Comparison of ENCODE assay signal across 1 cellular context in genomic region chr13:23629566-23630272, GRCh38.
TF ChIP-seq lines count a peak whose summit lies in the region.

No MANE protein-coding gene starts in this region.

TF ChIP-seq in HepG2, 621 proteins besides CTCF, POLR2A, EP300 and RAD21 (continued from another document and continues in another):
- peak; percentile 94 for TF ChIP-seq ZNF503 (CRISPR knock-in tag; IDR thresholded peaks at IDR 0.05)
- peak; percentile 83; the same call in 1 of the 2 replicates for TF ChIP-seq ZBTB37 (CRISPR knock-in tag; IDR thresholded peaks at IDR 0.05)
- 0 out of 2 replicates have a peak, but pooled peaks have one; percentile 48 for TF ChIP-seq ZNF691 (CRISPR knock-in tag; IDR thresholded peaks at IDR 0.05; ENCODE audit: borderline replicate concordance, low read depth)
- TF ChIP-seq ATF7 (IDR thresholded peaks at IDR 0.05) = no peak
- TF ChIP-seq ATF7 (CRISPR knock-in tag; IDR thresholded peaks at IDR 0.05) = peak; percentile 77; the same call in 1 of the 2 replicates
- peak; percentile 73 for TF ChIP-seq ZGPAT (CRISPR knock-in tag; IDR thresholded peaks at IDR 0.05)
- peak; percentile 39; the same call in 1 of the 2 replicates for TF ChIP-seq KMT2B (CRISPR knock-in tag; IDR thresholded peaks at IDR 0.05)
- TF ChIP-seq ZNF292 (CRISPR knock-in tag; IDR thresholded peaks at IDR 0.05; ENCODE audit: borderline replicate concordance, low read depth) = peak; percentile 71; the same call in 1 of the 2 replicates
- TF ChIP-seq NR2F2 (IDR thresholded peaks at IDR 0.05; ENCODE audit: borderline replicate concordance, low read depth) = peak; percentile 69; the same call in 1 of the 2 replicates
- no peak for TF ChIP-seq ZMAT3 (CRISPR knock-in tag; conservative IDR thresholded peaks at IDR 0.05)
- peak; percentile 80 for TF ChIP-seq RARA (CRISPR knock-in tag; IDR thresholded peaks at IDR 0.05)
- peak; percentile 80 for TF ChIP-seq MAFF (IDR thresholded peaks at IDR 0.05; ENCODE audit: low read depth, low read length)
- TF ChIP-seq POGZ (CRISPR knock-in tag; IDR thresholded peaks at IDR 0.05) = peak; percentile 64
- no peak for TF ChIP-seq ZNF296 (CRISPR knock-in tag; conservative IDR thresholded peaks at IDR 0.05)
- peak; percentile 66; the same call in 1 of the 2 replicates for TF ChIP-seq BORCS8-MEF2B (CRISPR knock-in tag; IDR thresholded peaks at IDR 0.05)
- no peak for TF ChIP-seq ZNF317 (CRISPR knock-in tag; IDR thresholded peaks at IDR 0.05)
- peak; percentile 84 for TF ChIP-seq BCL6 (CRISPR knock-in tag; IDR thresholded peaks at IDR 0.05)
- TF ChIP-seq ZNF280D (CRISPR knock-in tag; IDR thresholded peaks at IDR 0.05) = 0 out of 2 replicates have a peak, but pooled peaks have one; percentile 23
- TF ChIP-seq SAP130 (CRISPR knock-in tag; IDR thresholded peaks at IDR 0.05; ENCODE audit: low read depth) = peak; percentile 63
- no peak for TF ChIP-seq NFATC3 (CRISPR knock-in tag; IDR thresholded peaks at IDR 0.05)
- no peak for TF ChIP-seq ZNF747 (CRISPR knock-in tag; IDR thresholded peaks at IDR 0.05; ENCODE audit: borderline replicate concordance)
- peak; percentile 75; the same call in 1 of the 2 replicates for TF ChIP-seq SMAD3 (CRISPR knock-in tag; IDR thresholded peaks at IDR 0.05)
- peak; percentile 63; the same call in 1 of the 2 replicates for TF ChIP-seq MIXL1 (CRISPR knock-in tag; IDR thresholded peaks at IDR 0.05)
- peak; percentile 69; the same call in 1 of the 2 replicates for TF ChIP-seq ZSCAN5A (CRISPR knock-in tag; IDR thresholded peaks at IDR 0.05; ENCODE audit: borderline replicate concordance)
- peak; percentile 92 for TF ChIP-seq DPF2 (CRISPR knock-in tag; IDR thresholded peaks at IDR 0.05; ENCODE audit: borderline replicate concordance, low read depth)
- 0 out of 2 replicates have a peak, but pooled peaks have one; percentile 20 for TF ChIP-seq CHD4 (IDR thresholded peaks at IDR 0.05; ENCODE audit: borderline replicate concordance, low read length)
- TF ChIP-seq MAX (IDR thresholded peaks at IDR 0.05) = peak; percentile 41; the same call in 1 of the 2 replicates
- peak; percentile 80; the same call in 1 of the 2 replicates for TF ChIP-seq RXRB (CRISPR knock-in tag; IDR thresholded peaks at IDR 0.05; ENCODE audit: borderline replicate concordance)
- peak; percentile 27 for TF ChIP-seq STAG1 (CRISPR knock-in tag; IDR thresholded peaks at IDR 0.05)
- no peak for TF ChIP-seq ZNF337 (CRISPR knock-in tag; IDR thresholded peaks at IDR 0.05; ENCODE audit: borderline replicate concordance, low read depth)
- peak; percentile 71 for TF ChIP-seq ZNF644 (CRISPR knock-in tag; IDR thresholded peaks at IDR 0.05; ENCODE audit: low read depth)
- peak; percentile 60; the same call in 1 of the 2 replicates for TF ChIP-seq ZNF564 (CRISPR knock-in tag; IDR thresholded peaks at IDR 0.05)
- 0 out of 2 replicates have a peak, but pooled peaks have one; percentile 6 for TF ChIP-seq ZNF318 (CRISPR knock-in tag; IDR thresholded peaks at IDR 0.05)
- TF ChIP-seq ZMYM3 (CRISPR knock-in tag; IDR thresholded peaks at IDR 0.05) = peak; percentile 64
- TF ChIP-seq HOXA3 (CRISPR knock-in tag; IDR thresholded peaks at IDR 0.05) = peak; percentile 72; the same call in 1 of the 2 replicates
- TF ChIP-seq PHF8 (CRISPR knock-in tag; IDR thresholded peaks at IDR 0.05) = peak; percentile 40; the same call in 1 of the 2 replicates
- no peak for TF ChIP-seq ZBTB3 (CRISPR knock-in tag; IDR thresholded peaks at IDR 0.05; ENCODE audit: borderline replicate concordance, low read depth)
- TF ChIP-seq EEA1 (CRISPR knock-in tag; IDR thresholded peaks at IDR 0.05; ENCODE audit: borderline replicate concordance) = no peak
- TF ChIP-seq CCAR2 (optimal IDR thresholded peaks at IDR 0.05; ENCODE audit: low read depth, low read length) = no peak
- TF ChIP-seq ZNF24 (IDR thresholded peaks at IDR 0.05) = no peak
- TF ChIP-seq CEBPB (IDR thresholded peaks at IDR 0.05; ENCODE audit: borderline replicate concordance, low read depth, low read length) = peak; percentile 83
- TF ChIP-seq JUND (CRISPR knock-in tag; IDR thresholded peaks at IDR 0.05) = 0 out of 2 replicates have a peak, but pooled peaks have one; percentile 14
- TF ChIP-seq HOXA5 (CRISPR knock-in tag; IDR thresholded peaks at IDR 0.05) = 0 out of 2 replicates have a peak, but pooled peaks have one; percentile 62
- no peak for TF ChIP-seq ZNF20 (CRISPR knock-in tag; IDR thresholded peaks at IDR 0.05)
- TF ChIP-seq ELF1 (CRISPR knock-in tag; IDR thresholded peaks at IDR 0.05) = 0 out of 2 replicates have a peak, but pooled peaks have one; percentile 45
- TF ChIP-seq ZNF264 (CRISPR knock-in tag; IDR thresholded peaks at IDR 0.05) = 0 out of 2 replicates have a peak, but pooled peaks have one; percentile 29
- peak; percentile 73 for TF ChIP-seq TCF7L2 (IDR thresholded peaks at IDR 0.05; ENCODE audit: low read depth, low read length)
- TF ChIP-seq ATM (IDR thresholded peaks at IDR 0.05; ENCODE audit: borderline replicate concordance) = no peak
